In genomic region chr20:41604002-41604401, GRCh38 we compare ENCODE assay signal across 1 cellular context.
TF ChIP-seq lines count a peak whose summit lies in the region.

No MANE protein-coding gene starts in this region.

TF ChIP-seq in HepG2, 621 proteins besides CTCF, POLR2A, EP300 and RAD21:
- no peak for TF ChIP-seq ZNF121 (CRISPR knock-in tag; IDR thresholded peaks at IDR 0.05)
- TF ChIP-seq STAG1 (CRISPR knock-in tag; IDR thresholded peaks at IDR 0.05) = 0 out of 2 replicates have a peak, but pooled peaks have one; percentile 4
- TF ChIP-seq ZNF180 (CRISPR knock-in tag; IDR thresholded peaks at IDR 0.05; ENCODE audit: borderline replicate concordance, low read depth) = no peak
- no peak for TF ChIP-seq ZNF251 (CRISPR knock-in tag; IDR thresholded peaks at IDR 0.05)
- TF ChIP-seq MLX (CRISPR knock-in tag; IDR thresholded peaks at IDR 0.05) = no peak
- peak; percentile 16 for TF ChIP-seq PCBP2 (optimal IDR thresholded peaks at IDR 0.05; ENCODE audit: low read depth, low read length, poor library complexity, severe bottlenecking)
